In the genomic region with DNA sequence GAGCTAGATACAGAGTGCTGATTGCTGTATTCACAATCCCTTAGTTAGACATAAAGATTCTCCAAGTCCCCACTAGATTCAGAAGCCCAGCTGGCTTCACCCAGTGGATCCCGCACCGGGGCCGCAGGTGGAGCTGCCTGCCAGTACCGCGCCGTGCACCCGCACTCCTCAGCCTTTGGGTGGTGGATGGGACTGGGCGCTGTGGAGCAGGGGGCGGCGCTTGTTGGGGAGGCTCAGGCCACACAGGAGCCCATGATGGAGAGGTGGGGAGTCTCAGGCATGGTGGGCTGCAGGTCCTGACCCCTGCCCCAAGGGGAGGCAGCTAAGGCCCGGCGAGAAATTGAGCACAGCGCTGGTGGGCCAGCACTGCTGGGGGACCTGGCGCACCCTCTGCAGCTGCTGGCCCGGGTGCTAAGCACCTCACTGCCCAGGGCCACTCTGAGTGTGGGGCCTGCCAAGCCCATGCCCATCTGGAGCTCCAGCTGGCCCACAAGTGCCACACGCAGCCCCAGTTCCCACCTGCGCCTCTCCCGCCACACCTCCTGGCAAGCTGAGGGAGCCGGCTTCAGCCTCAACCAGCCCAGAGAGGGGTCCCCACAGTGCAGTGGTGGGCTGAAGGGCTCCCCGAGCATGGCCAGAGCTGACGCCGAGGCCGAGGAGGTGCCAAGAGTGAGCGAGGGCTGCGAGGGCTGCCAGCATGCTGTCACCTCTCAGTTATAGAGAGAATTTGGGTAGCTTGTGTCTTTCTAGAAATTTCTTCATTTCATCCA, we compare ENCODE assay signal across 21 cellular contexts.
DNase-seq lines count a peak whose midpoint lies in the region; ATAC-seq, FAIRE-seq and TF ChIP-seq lines count a peak whose summit lies in the region.
"Had no signal": no experiment of that assay in that cellular context is flagged by ENCODE, and none has a peak within 500 bp of the region (broad histone marks: within the 10 kb centered on the region; RNA-seq: fewer than 3 reads in every experiment).

No MANE protein-coding gene starts in this region.

- H3K36me3 ChIP-seq in kidney (ENCODE audit: control insufficient read depth in 1 of 2, insufficient read depth in 2 of 2, low read length in 2 of 2) = no peaks in the 10 kb centered on the region
- H3K36me3 ChIP-seq: BE2C, BLaER1 had no signal

- ATAC-seq in stimulated activated naive CD8-positive, alpha-beta T cell treated with anti-CD3 and anti-CD28 coated beads, Interleukin-15, amount 100 ng/mL, for 72 hours = peak; percentile 23
- no peak for ATAC-seq in stimulated activated naive CD8-positive, alpha-beta T cell treated with anti-CD3 and anti-CD28 coated beads, Interleukin-15, Interleukin-2, amounts not matched to agents 100 U/mL and 50 U/mL, for 24 hours
- ATAC-seq in GM18909 (IDR thresholded peaks at IDR 0.05; ENCODE audit: poor library complexity, unreplicated experiment) = no peak

- no peaks in the 10 kb centered on the region for H3K27me3 Mint-ChIP-seq in stimulated activated naive CD8-positive, alpha-beta T cell treated with anti-CD3 and anti-CD28 coated beads, Interleukin-15, amount 100 ng/mL, for 72 hours
- H3K27me3 Mint-ChIP-seq: CD4-positive, alpha-beta memory T cell; CD4-positive, CD25-positive, alpha-beta regulatory T cell; CD8-positive, alpha-beta memory T cell had no signal

- no peak overlapping the region for H3K4me3 ChIP-seq in kidney (ENCODE audit: low read length in 2 of 2)
- H3K4me3 ChIP-seq: BLaER1 had no signal

- H3K9ac ChIP-seq in kidney (ENCODE audit: low read length in 2 of 2) = no peak overlapping the region
- H3K9ac ChIP-seq: BLaER1 had no signal

- TF ChIP-seq CTCF in kidney (IDR thresholded peaks at IDR 0.05; ENCODE audit: borderline replicate concordance, extremely low read depth, insufficient read depth) = no peak

- no peaks in the 10 kb centered on the region for H3K4me1 Mint-ChIP-seq in stimulated activated naive CD8-positive, alpha-beta T cell treated with anti-CD3 and anti-CD28 coated beads, Interleukin-15, amount 100 ng/mL, for 72 hours
- H3K4me1 Mint-ChIP-seq: CD14-positive monocyte; CD4-positive, alpha-beta memory T cell; CD4-positive, CD25-positive, alpha-beta regulatory T cell; CD8-positive, alpha-beta memory T cell had no signal

- H3K4me1 ChIP-seq in kidney (ENCODE audit: control insufficient read depth in 1 of 2, insufficient read depth in 1 of 2, low read depth in 1 of 2, low read length in 2 of 2) = no peaks in the 10 kb centered on the region
- H3K4me1 ChIP-seq: BE2C, BLaER1, Caco-2 had no signal

- no peak overlapping the region for H3K27ac ChIP-seq in kidney (ENCODE audit: low read depth in 2 of 2, low read length in 2 of 2)
- H3K27ac ChIP-seq: BLaER1 had no signal

- no peak for DNase-seq in stimulated activated naive CD8-positive, alpha-beta T cell treated with anti-CD3 and anti-CD28 coated beads, Interleukin-15, amount 100 ng/mL, for 72 hours
- DNase-seq in stimulated activated naive CD8-positive, alpha-beta T cell treated with anti-CD3 and anti-CD28 coated beads, Interleukin-15, Interleukin-2, amounts not matched to agents 100 U/mL and 50 U/mL, for 24 hours = no peak
- DNase-seq in kidney (peak; percentile 59), COR-L47 (lab: John Stamatoyannopoulos, UW) (no peak)
- DNase-seq: 8988T; BE2C; C1 segment of cervical spinal cord; Caco-2; Calu3; CD4-positive, alpha-beta memory T cell; CD4-positive, CD25-positive, alpha-beta regulatory T cell; CD8-positive, alpha-beta memory T cell; DMS79 treated with DMSO at 0.1 percent for 48 hours; GF-D8 had no signal

- no peak overlapping the region for H3K27ac Mint-ChIP-seq in stimulated activated naive CD8-positive, alpha-beta T cell treated with anti-CD3 and anti-CD28 coated beads, Interleukin-15, amount 100 ng/mL, for 72 hours
- H3K27ac Mint-ChIP-seq: CD14-positive monocyte; CD4-positive, alpha-beta memory T cell; CD4-positive, CD25-positive, alpha-beta regulatory T cell; CD8-positive, alpha-beta memory T cell had no signal

- no peak overlapping the region for H3K4me3 Mint-ChIP-seq in stimulated activated naive CD8-positive, alpha-beta T cell treated with anti-CD3 and anti-CD28 coated beads, Interleukin-15, amount 100 ng/mL, for 72 hours
- H3K4me3 Mint-ChIP-seq: CD14-positive monocyte; CD4-positive, alpha-beta memory T cell; CD4-positive, CD25-positive, alpha-beta regulatory T cell; CD8-positive, alpha-beta memory T cell had no signal

- intact Hi-C loops in kidney (cut with DNase I) = loop anchor here (10.0 kb wide), 1 partner anchor 691 kb away; no protein-coding TSS in a partner anchor

- peaks cover 2 to 7% of the 10 kb centered on the region in 2 donors for H3K9me3 ChIP-seq in kidney (ENCODE audit: control insufficient read depth in 1 of 2, low read length in 2 of 2)
- H3K9me3 ChIP-seq: BE2C had no signal

- H3K9me3 Mint-ChIP-seq in stimulated activated naive CD8-positive, alpha-beta T cell treated with anti-CD3 and anti-CD28 coated beads, Interleukin-15, amount 100 ng/mL, for 72 hours = peaks cover 13 to 24% of the 10 kb centered on the region in 2 donors

- FAIRE-seq in kidney (lab: Jason Lieb, UNC) = no peak
- FAIRE-seq: A204.1, D721Med, G401.6, GM12891 had no signal
